ENCODE assay signal across 27 cellular contexts in genomic region chr1:160537714-160538665, GRCh38. TPM values are rescaled to one million over a fixed set of nuclear protein-coding genes. Genes with fewer than 3 reads are reported as not detected.
DNase-seq lines count a peak whose midpoint lies in the region; ATAC-seq, FAIRE-seq and TF ChIP-seq lines count a peak whose summit lies in the region.
"Had no signal": no experiment of that assay in that cellular context is flagged by ENCODE, and none has a peak within 500 bp of the region (broad histone marks: within the 10 kb centered on the region; RNA-seq: fewer than 3 reads in every experiment).

No MANE protein-coding gene starts in this region.

- peaks cover 14 to 28% (median 25%) of the 10 kb centered on the region in 5 donors for H3K9me3 Mint-ChIP-seq in CD8-positive, alpha-beta memory T cell
- H3K9me3 Mint-ChIP-seq in effector memory CD8-positive, alpha-beta T cell, result peaks cover 0 to 3% of the 10 kb centered on the region in 2 donors

- no peak for ATAC-seq in effector memory CD8-positive, alpha-beta T cell (replicated peaks)
- ATAC-seq in pancreas (no peak), GM19023 (IDR thresholded peaks at IDR 0.05; ENCODE audit: unreplicated experiment) (no peak)

- no peak overlapping the region for H3K18ac ChIP-seq in trophoblast cell (ENCODE audit: low read length)

- H2AFZ ChIP-seq in trophoblast cell (ENCODE audit: insufficient read depth, low read length, poor library complexity), result no peak overlapping the region
- H2AFZ ChIP-seq: PC-9 had no signal

- H4K8ac ChIP-seq in trophoblast cell (ENCODE audit: low read depth, low read length), result no peak overlapping the region

- no peak overlapping the region for H4K12ac ChIP-seq in trophoblast cell (ENCODE audit: low read depth, low read length)

- peak overlapping the region in 4 of 8 donors; percentile 61 to 82 (median 78) for H3K27ac Mint-ChIP-seq in CD8-positive, alpha-beta memory T cell
- H3K27ac Mint-ChIP-seq in effector memory CD8-positive, alpha-beta T cell, result peak overlapping the region; percentile 16 to 89

- peaks cover 38% of the 10 kb centered on the region for H3K4me1 ChIP-seq in CD8-positive, alpha-beta memory T cell (ENCODE audit: insufficient read depth, low read length)
- H3K4me1 ChIP-seq in Peyer's patch (peaks cover 3 to 51% (median 19%) of the 10 kb centered on the region in 4 donors), pancreas (peaks cover 39 to 55% (median 50%) of the 10 kb centered on the region in 3 donors), trophoblast cell (ENCODE audit: control insufficient read depth in 1 of 2, insufficient read depth in 2 of 2, low read length in 2 of 2) (peaks cover 0 to 2% of the 10 kb centered on the region in 2 experiments)

- H3K36me3 Mint-ChIP-seq in CD8-positive, alpha-beta memory T cell, result peaks cover 4 to 24% (median 19%) of the 10 kb centered on the region in 3 donors
- no peaks in the 10 kb centered on the region for H3K36me3 Mint-ChIP-seq in effector memory CD8-positive, alpha-beta T cell (ENCODE audit: insufficient read depth)

- H3K36me3 ChIP-seq in CD8-positive, alpha-beta memory T cell (ENCODE audit: insufficient read depth, low read length), result no peaks in the 10 kb centered on the region
- H3K36me3 ChIP-seq in Peyer's patch, result no peaks in the 10 kb centered on the region
- no peaks in the 10 kb centered on the region for H3K36me3 ChIP-seq in pancreas
- no peaks in the 10 kb centered on the region for H3K36me3 ChIP-seq in trophoblast cell (ENCODE audit: control insufficient read depth in 1 of 2, insufficient read depth in 2 of 2, low read length in 2 of 2)
- H3K36me3 ChIP-seq: MG63 had no signal

- H3K4me3 Mint-ChIP-seq in CD8-positive, alpha-beta memory T cell, result no peak overlapping the region
- H3K4me3 Mint-ChIP-seq in effector memory CD8-positive, alpha-beta T cell, result no peak overlapping the region

- FAIRE-seq in pancreas (lab: Jason Lieb, UNC), result no peak
- FAIRE-seq: G401.6, H1 had no signal

- peak overlapping the region; percentile 69 for H3K27ac ChIP-seq in CD8-positive, alpha-beta memory T cell (ENCODE audit: low read depth, low read length)
- peak overlapping the region in 3 of 4 donors; percentile 76 to 83 (median 78) for H3K27ac ChIP-seq in Peyer's patch
- peak overlapping the region; percentile 29 to 84 (median 63) for H3K27ac ChIP-seq in pancreas
- no peak overlapping the region for H3K27ac ChIP-seq in trophoblast cell (ENCODE audit: low read depth, low read length)
- H3K27ac ChIP-seq: 22Rv1, PC-9, RWPE1 had no signal

- H3K4ac ChIP-seq in trophoblast cell (ENCODE audit: low read depth, low read length), result no peak overlapping the region

- no peak overlapping the region for H2BK5ac ChIP-seq in trophoblast cell (ENCODE audit: low read depth, low read length, poor library complexity)

- peaks cover 42 to 56% (median 52%) of the 10 kb centered on the region in 3 donors for H3K4me1 Mint-ChIP-seq in CD8-positive, alpha-beta memory T cell
- peaks cover 38 to 45% of the 10 kb centered on the region in 2 donors for H3K4me1 Mint-ChIP-seq in effector memory CD8-positive, alpha-beta T cell (ENCODE audit: low read depth in 2 of 2)

- no peak for TF ChIP-seq POLR2A in Peyer's patch (IDR thresholded peaks at IDR 0.05)

- H3K14ac ChIP-seq in trophoblast cell (ENCODE audit: low read length), result no peak overlapping the region

- H3K79me1 ChIP-seq in trophoblast cell (ENCODE audit: low read length), result no peaks in the 10 kb centered on the region

- no peak overlapping the region for H2BK12ac ChIP-seq in trophoblast cell (ENCODE audit: low read length)

- H3K27me3 Mint-ChIP-seq in CD8-positive, alpha-beta memory T cell, result no peaks in the 10 kb centered on the region
- H3K27me3 Mint-ChIP-seq in effector memory CD8-positive, alpha-beta T cell, result no peaks in the 10 kb centered on the region
- H3K27me3 Mint-ChIP-seq: CD4-positive, alpha-beta T cell had no signal

- no peak overlapping the region for H2AK5ac ChIP-seq in trophoblast cell (ENCODE audit: low read length)

- no peak overlapping the region for H3K4me3 ChIP-seq in CD8-positive, alpha-beta memory T cell (ENCODE audit: low read length)
- H3K4me3 ChIP-seq in Peyer's patch (no peak overlapping the region), pancreas (no peak overlapping the region), trophoblast cell (ENCODE audit: low read depth, low read length) (no peak overlapping the region)
- H3K4me3 ChIP-seq: BLaER1, MG63, PC-9 had no signal

- intact Hi-C loops in pancreas (cut with DNase I), result no loop called here

- H3K9me3 ChIP-seq in CD8-positive, alpha-beta memory T cell (ENCODE audit: low read length), result peaks cover 5% of the 10 kb centered on the region
- H3K9me3 ChIP-seq in Peyer's patch (peaks cover 0 to 19% (median 0%) of the 10 kb centered on the region in 4 donors), pancreas (no peaks in the 10 kb centered on the region), trophoblast cell (ENCODE audit: insufficient read depth, low read depth, low read length) (no peaks in the 10 kb centered on the region)

- H3K27me3 ChIP-seq in CD8-positive, alpha-beta memory T cell (ENCODE audit: insufficient read depth, low read length, poor library complexity, severe bottlenecking), result no peaks in the 10 kb centered on the region
- H3K27me3 ChIP-seq in Peyer's patch (no peaks in the 10 kb centered on the region), pancreas (no peaks in the 10 kb centered on the region), trophoblast cell (ENCODE audit: insufficient read depth, low read length) (no peaks in the 10 kb centered on the region)
- H3K27me3 ChIP-seq: BLaER1, MG63 had no signal

- no peak overlapping the region for H3K9ac ChIP-seq in trophoblast cell (ENCODE audit: low read length)
- H3K9ac ChIP-seq: BLaER1, SK-N-SH had no signal

- POLR2A ChIA-PET in CD8-positive, alpha-beta memory T cell (lab: Charles Lee), result interaction anchor here (0.6 kb wide), 2 partner anchors 30 to 230 kb away, joined by 3 read pairs; no protein-coding TSS in a partner anchor

- CTCF ChIA-PET in CD8-positive, alpha-beta memory T cell (lab: Charles Lee), result interaction anchor here (0.9 to 2.7 kb wide), 2 partner anchors 68 to 75 kb away, joined by 3 to 6 read pairs; no protein-coding TSS in a partner anchor

- no peaks in the 10 kb centered on the region for H3K79me2 ChIP-seq in trophoblast cell (ENCODE audit: control insufficient read depth, insufficient read depth, low read length, poor library complexity)

- H4K91ac ChIP-seq in trophoblast cell (ENCODE audit: low read depth, low read length), result no peak overlapping the region

- 60 to 64% methylated on average over 8 of the region's 8 CpGs for WGBS in pancreas, 2 donors
- WGBS in trophoblast cell (ENCODE audit: extremely low coverage, insufficient coverage, insufficient read length), result no CpG with 5 or more reads among the region's 8 CpGs

- TF ChIP-seq CTCF in Peyer's patch (IDR thresholded peaks at IDR 0.05) (no peak), pancreas (IDR thresholded peaks at IDR 0.05) (no peak)

- DNase-seq in CD8-positive, alpha-beta memory T cell, result no peak
- no peak for DNase-seq in Peyer's patch
- DNase-seq in effector memory CD8-positive, alpha-beta T cell, result no peak
- DNase-seq in pancreas, result no peak
- DNase-seq in trophoblast cell, result no peak
- DNase-seq in dedifferentiated amniotic fluid mesenchymal stem cell (ENCODE audit: extremely low spot score), result no peak
- no peak for DNase-seq in activated gamma-delta T cell treated with Interleukin-2 at 50 U/mL for 16 hours
- DNase-seq: ACHN; Calu3; CD4-positive, alpha-beta T cell; IMR-90; Kasumi-1; MG63; NCI-H1417 treated with DMSO at 0.1 percent for 48 hours; NCI-H187; NCI-H2107; PC-9; SIG-M5; SK-N-SH had no signal

- H2BK120ac ChIP-seq in trophoblast cell (ENCODE audit: insufficient read depth, low read length, poor library complexity), result no peak overlapping the region

- H3K4me2 ChIP-seq in trophoblast cell (ENCODE audit: low read length), result no peak overlapping the region
- H3K4me2 ChIP-seq: PC-9, SK-N-SH had no signal

- H3K23ac ChIP-seq in trophoblast cell (ENCODE audit: low read length), result no peak overlapping the region

RNA-seq across cellular contexts. Expression of gene SLAMF6, which starts 14.9 kb away (rescaled TPM):
- total RNA-seq in CD8-positive, alpha-beta memory T cell, result 10 to 100 TPM; 28.3 to 30.7 TPM
- 201 TPM for polyA plus RNA-seq in CD8-positive, alpha-beta memory T cell
- 10 to 100 TPM in 1 of 4 donors, 1 to 10 TPM in 2, under 1 TPM in 1; 0.57 to 10.7 (median 5.2) TPM for total RNA-seq in Peyer's patch
- under 1 TPM; 0.04 to 0.81 (median 0.26) TPM for total RNA-seq in pancreas
- polyA plus RNA-seq in pancreas, result under 1 TPM; 0.07 to 0.11 TPM
- polyA plus RNA-seq in trophoblast cell (2013), result not detected in 2 replicates
- total RNA-seq: Calu3, Daoy, H1, IMR-90, NCI-H460, PC-9 had no signal
- polyA plus RNA-seq: H1, IMR-90, SK-N-SH had no signal

RNA-seq across cellular contexts. Expression of gene CD84, which starts 41.3 kb away (rescaled TPM):
- total RNA-seq in CD8-positive, alpha-beta memory T cell, result 10 to 100 TPM; 25.1 to 27.6 TPM
- polyA plus RNA-seq in CD8-positive, alpha-beta memory T cell, result 58.1 TPM
- total RNA-seq in Peyer's patch (10 to 100 TPM in 1 of 4 donors, 1 to 10 TPM in 3; 2.7 to 24.8 (median 5.2) TPM), pancreas (10 to 100 TPM in 1 of 6 donors, 1 to 10 TPM in 5; 2.3 to 13.2 (median 3.7) TPM)
- polyA plus RNA-seq in pancreas, result under 1 TPM; 0.16 to 0.57 TPM
- polyA plus RNA-seq in trophoblast cell (2013), result not detected in 2 replicates
- total RNA-seq: Calu3, Daoy, H1, IMR-90, NCI-H460, PC-9 had no signal
- polyA plus RNA-seq: H1, IMR-90, SK-N-SH had no signal
